ENCODE assay signal across 6 cellular contexts in genomic region chr19:10289167-10289835, GRCh38. TPM values are rescaled to one million over a fixed set of nuclear protein-coding genes. Genes with fewer than 3 reads are reported as not detected.
DNase-seq lines count a peak whose midpoint lies in the region; ATAC-seq and TF ChIP-seq lines count a peak whose summit lies in the region.

No MANE protein-coding gene starts in this region.

- H3K9me3 ChIP-seq in vagina = no peaks in the 10 kb centered on the region

- no peak for ATAC-seq in GM21576 (IDR thresholded peaks at IDR 0.05; ENCODE audit: unreplicated experiment)

- TF ChIP-seq CTCF in kidney epithelial cell (IDR thresholded peaks at IDR 0.05; ENCODE audit: insufficient read depth, low read length, poor library complexity, severe bottlenecking) (no peak), vagina (IDR thresholded peaks at IDR 0.05) (no peak)

- TF ChIP-seq POLR2A in vagina (IDR thresholded peaks at IDR 0.05) = no peak

- intact Hi-C loops in vagina (cut with DNase I) = no loop called here

- peaks cover 74% of the 10 kb centered on the region for H3K27me3 ChIP-seq in kidney epithelial cell (ENCODE audit: control insufficient read depth, insufficient read depth, low read length)
- peaks cover 13% of the 10 kb centered on the region for H3K27me3 ChIP-seq in vagina

- H3K36me3 ChIP-seq in kidney epithelial cell (ENCODE audit: control insufficient read depth, insufficient read depth, low read length) (no peaks in the 10 kb centered on the region), vagina (peaks cover 0 to 11% of the 10 kb centered on the region in 2 donors)

- H3K27ac ChIP-seq in vagina = no peak overlapping the region

- peaks cover 80% of the 10 kb centered on the region for H3K4me1 ChIP-seq in vagina

- peak; percentile 64 for DNase-seq in GM03348 (ENCODE audit: low spot score)
- DNase-seq in NCI-H524 treated with DMSO at 0.1 percent for 48 hours (lab: John Stamatoyannopoulos, UW) = peak; percentile 37
- peak; percentile 46 for DNase-seq in activated effector memory CD4-positive, alpha-beta T cell treated with Interleukin-2 at 50 U/mL for 16 hours
- no peak for DNase-seq in kidney epithelial cell (ENCODE audit: low read depth)
- DNase-seq in vagina (ENCODE audit: extremely low spot score in 2 of 2) = no peak

- peak overlapping the region; percentile 14 for H3K4me3 ChIP-seq in kidney epithelial cell (ENCODE audit: low read depth, low read length)
- peak overlapping the region; percentile 37 to 56 for H3K4me3 ChIP-seq in vagina

RNA-seq across cellular contexts. Expression of gene ICAM5, which starts 0.5 kb away (rescaled TPM):
- total RNA-seq in kidney epithelial cell = 0.38 and 3.8 TPM in 2 replicates
- 2.0 TPM for total RNA-seq in vagina

RNA-seq across cellular contexts. Expression of gene ICAM4, which starts 2.5 kb away (rescaled TPM):
- total RNA-seq in kidney epithelial cell (0.13 TPM in 1 of 2 replicates, not detected in the other), vagina (not detected)

RNA-seq across cellular contexts. Expression of gene ICAM1, which starts 18.4 kb away (rescaled TPM):
- total RNA-seq in kidney epithelial cell (155 TPM in 2 replicates), vagina (22.3 TPM)

RNA-seq across cellular contexts. Expression of gene ZGLP1, which starts 20.3 kb away (rescaled TPM):
- 2.3 and 2.9 TPM in 2 replicates for total RNA-seq in kidney epithelial cell
- 5.2 TPM for total RNA-seq in vagina

RNA-seq across cellular contexts. Expression of gene FDX2, which starts 26.5 kb away (rescaled TPM):
- total RNA-seq in kidney epithelial cell = 43.5 and 73.5 TPM in 2 replicates
- 25.0 TPM for total RNA-seq in vagina

Comparison
In these comparisons a context has a peak if more than half of its experiments do, and no peak if none do; other contexts are left out.
1. DNase-seq: peak in GM03348 (single experiment), NCI-H524 treated with DMSO at 0.1 percent for 48 hours (single experiment) and activated effector memory CD4-positive, alpha-beta T cell treated with Interleukin-2 at 50 U/mL for 16 hours (single experiment); none in kidney epithelial cell (single experiment) and vagina (0 of 2).